24 cellular contexts compared by ENCODE assay signal in the genomic region with DNA sequence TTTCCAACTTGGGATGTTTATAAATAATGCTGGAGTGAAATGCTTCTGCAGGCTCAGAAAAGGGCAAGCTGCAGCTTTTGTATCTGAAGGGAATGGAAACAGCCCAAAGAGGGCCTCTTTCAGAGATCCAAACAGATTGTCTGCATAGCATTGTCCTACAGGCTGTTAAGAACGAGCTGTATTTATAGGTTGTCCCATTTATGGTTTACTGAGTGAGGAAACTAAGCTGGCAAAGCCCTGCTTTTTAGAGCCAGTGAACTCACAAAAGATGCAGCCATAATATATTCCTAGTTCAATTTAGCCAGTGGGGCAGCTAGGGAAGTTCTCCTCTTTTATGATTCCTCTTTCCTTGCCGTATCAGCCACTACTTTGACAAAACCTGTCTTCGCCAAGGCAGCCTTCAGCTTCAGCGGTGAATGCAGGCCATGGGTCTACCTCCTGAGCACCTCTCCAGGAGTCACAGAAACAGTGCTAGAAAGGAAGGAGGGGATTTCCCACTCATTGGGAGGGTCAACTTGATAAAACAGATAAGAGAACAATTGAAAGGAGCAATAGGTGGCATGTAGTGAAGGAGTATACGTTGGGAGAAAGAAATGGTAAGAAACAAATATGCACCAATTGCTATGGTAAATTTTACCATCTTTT. TPM values are rescaled to one million over a fixed set of nuclear protein-coding genes. Genes with fewer than 3 reads are reported as not detected.
"Had no signal": no experiment of that assay in that cellular context is flagged by ENCODE, and none has a peak within 500 bp of the region (broad histone marks: within the 10 kb centered on the region; RNA-seq: fewer than 3 reads in every experiment).

No MANE protein-coding gene starts in this region.

- H3K4me1 Mint-ChIP-seq: activated naive CD4-positive, alpha-beta T cell treated with anti-CD3 and anti-CD28 coated beads, Interleukin-2, amount 10 ng/mL, durations not matched to agents 7 days and 5 days; activated naive CD8-positive, alpha-beta T cell treated with anti-CD3 and anti-CD28 coated beads, Interleukin-2, amount 50 U/mL, for 24 hours; central memory CD8-positive, alpha-beta T cell; naive thymus-derived CD8-positive, alpha-beta T cell; stimulated activated naive B cell treated with anti-CD40 and anti-IgM and Interleukin-4, amounts not matched to agents 10 μg/mL and 1 μg/mL and 100 μg/mL, for 72 hours had no signal

- DNase-seq: activated CD8-positive, alpha-beta memory T cell treated with anti-CD3 and anti-CD28 coated beads for 24 hours; activated CD8-positive, alpha-beta memory T cell treated with anti-CD3 and anti-CD28 coated beads, Interleukin-2, amount 50 U/mL, for 48 hours; activated effector memory CD4-positive, alpha-beta T cell treated with Interleukin-2 at 50 U/mL for 16 hours; activated naive CD4-positive, alpha-beta T cell treated with anti-CD3 and anti-CD28 coated beads, Interleukin-2, amount 10 ng/mL, durations not matched to agents 7 days and 5 days; activated naive CD8-positive, alpha-beta T cell treated with anti-CD3 and anti-CD28 coated beads, Interleukin-2, amount 50 U/mL, for 24 hours; activated T-cell treated with anti-CD3 and anti-CD28 coated beads, Interleukin-2, amount 50 U/mL, for 48 hours; aorta; brain microvascular endothelial cell; cortex of kidney; effector CD4-positive, alpha-beta T cell; left cardiac atrium; mesenchymal stem cell; naive thymus-derived CD8-positive, alpha-beta T cell; occipital lobe; spleen; stimulated activated naive B cell treated with anti-CD40 and anti-IgM and Interleukin-4, amounts not matched to agents 10 μg/mL and 1 μg/mL and 100 μg/mL, for 72 hours; T1000; thyroid gland had no signal

- H3K36me3 ChIP-seq: brain microvascular endothelial cell, esophagus muscularis mucosa, spleen, thyroid gland had no signal

- H3K4me3 ChIP-seq: esophagus muscularis mucosa, spleen, thyroid gland had no signal

- FAIRE-seq: endothelial cell of umbilical vein, islet of Langerhans had no signal

- H3K27me3 ChIP-seq: brain microvascular endothelial cell, esophagus muscularis mucosa, thyroid gland had no signal

- H3K27ac Mint-ChIP-seq: activated naive CD4-positive, alpha-beta T cell treated with anti-CD3 and anti-CD28 coated beads, Interleukin-2, amount 10 ng/mL, durations not matched to agents 7 days and 5 days; activated naive CD8-positive, alpha-beta T cell treated with anti-CD3 and anti-CD28 coated beads, Interleukin-2, amount 50 U/mL, for 24 hours; naive thymus-derived CD8-positive, alpha-beta T cell; stimulated activated naive B cell treated with anti-CD40 and anti-IgM and Interleukin-4, amounts not matched to agents 10 μg/mL and 1 μg/mL and 100 μg/mL, for 72 hours had no signal

- H3K4me1 ChIP-seq: esophagus muscularis mucosa, spleen, thyroid gland had no signal

- H3K27ac ChIP-seq: brain microvascular endothelial cell, esophagus muscularis mucosa, spleen, thyroid gland had no signal

- H3K4me3 Mint-ChIP-seq: activated naive CD4-positive, alpha-beta T cell treated with anti-CD3 and anti-CD28 coated beads, Interleukin-2, amount 10 ng/mL, durations not matched to agents 7 days and 5 days; activated naive CD8-positive, alpha-beta T cell treated with anti-CD3 and anti-CD28 coated beads, Interleukin-2, amount 50 U/mL, for 24 hours; central memory CD8-positive, alpha-beta T cell; naive thymus-derived CD8-positive, alpha-beta T cell; stimulated activated naive B cell treated with anti-CD40 and anti-IgM and Interleukin-4, amounts not matched to agents 10 μg/mL and 1 μg/mL and 100 μg/mL, for 72 hours had no signal

- H3K36me3 Mint-ChIP-seq: activated naive CD4-positive, alpha-beta T cell treated with anti-CD3 and anti-CD28 coated beads, Interleukin-2, amount 10 ng/mL, durations not matched to agents 7 days and 5 days; naive thymus-derived CD8-positive, alpha-beta T cell; stimulated activated naive B cell treated with anti-CD40 and anti-IgM and Interleukin-4, amounts not matched to agents 10 μg/mL and 1 μg/mL and 100 μg/mL, for 72 hours had no signal

- H3K9me3 ChIP-seq: thyroid gland had no signal

- H3K9me3 Mint-ChIP-seq: activated naive CD4-positive, alpha-beta T cell treated with anti-CD3 and anti-CD28 coated beads, Interleukin-2, amount 10 ng/mL, durations not matched to agents 7 days and 5 days; activated naive CD8-positive, alpha-beta T cell treated with anti-CD3 and anti-CD28 coated beads, Interleukin-2, amount 50 U/mL, for 24 hours; central memory CD8-positive, alpha-beta T cell; stimulated activated naive B cell treated with anti-CD40 and anti-IgM and Interleukin-4, amounts not matched to agents 10 μg/mL and 1 μg/mL and 100 μg/mL, for 72 hours had no signal

RNA-seq across cellular contexts. Expression of a gene that starts 15.0 kb away (rescaled TPM):
- total RNA-seq: naive thymus-derived CD8-positive, alpha-beta T cell; renal cortical epithelial cell; T-helper 1 cell treated with Interleukin-12 subunit alpha and Interleukin-12 subunit beta and Interleukin-4 antibody, amounts not matched to agents 30 ng/mL and 1 ng/mL, for 36 hours had no signal
